ENCODE assay signal across 29 cellular contexts in genomic region chr3:70873686-70874085, GRCh38.
"Had no signal": no experiment of that assay in that cellular context is flagged by ENCODE, and none has a peak within 500 bp of the region (broad histone marks: within the 10 kb centered on the region; RNA-seq: fewer than 3 reads in every experiment).

No MANE protein-coding gene starts in this region.

- H3K4me1 ChIP-seq: parathyroid adenoma, psoas muscle, spleen, suprapubic skin, testis, tibial artery, transverse colon, upper lobe of right lung, uterus had no signal

- DNase-seq: naive thymus-derived CD4-positive, alpha-beta T cell; natural killer cell; occipital lobe; ovary; posterior cingulate gyrus; psoas muscle; right cardiac atrium; spleen; stimulated activated CD4-positive, alpha-beta T cell treated with anti-CD3 and anti-CD28 coated beads, Interleukin-12 subunit alpha, Interleukin-12 subunit beta, amount 100 ng/mL, for 4 hours; stimulated activated CD4-positive, alpha-beta T cell treated with anti-CD3 and anti-CD28 coated beads, Interleukin-1b, Interleukin-23, amount 100 ng/mL, for 48 hours; stimulated activated CD4-positive, alpha-beta T cell treated with anti-CD3 and anti-CD28 coated beads, Interleukin-4, amount 100 ng/mL, for 1 hour; stimulated activated CD4-positive, alpha-beta T cell treated with anti-CD3 and anti-CD28 coated beads, Interleukin-4, amount 100 ng/mL, for 4 hours; stimulated activated CD8-positive, alpha-beta memory T cell treated with anti-CD3 and anti-CD28 coated beads, Interleukin-4, amount 100 ng/mL, for 48 hours; stimulated activated naive CD4-positive, alpha-beta T cell; stimulated activated naive CD8-positive, alpha-beta T cell treated with anti-CD3 and anti-CD28 coated beads, Interleukin-15, amount 100 ng/mL, for 72 hours; stimulated activated naive CD8-positive, alpha-beta T cell treated with anti-CD3 and anti-CD28 coated beads, Interleukin-15, Interleukin-2, amounts not matched to agents 100 U/mL and 50 U/mL, for 24 hours; substantia nigra; testis; tibial artery; transverse colon; upper lobe of right lung; uterus had no signal

- ATAC-seq: naive thymus-derived CD4-positive, alpha-beta T cell; natural killer cell; psoas muscle; right cardiac atrium; sciatic nerve; stimulated activated memory B cell treated with anti-CD40 and anti-IgM and Interleukin-4, amounts not matched to agents 10 μg/mL and 1 μg/mL and 100 μg/mL, for 72 hours; stimulated activated naive CD8-positive, alpha-beta T cell treated with anti-CD3 and anti-CD28 coated beads, Interleukin-15, amount 100 ng/mL, for 72 hours; stimulated activated naive CD8-positive, alpha-beta T cell treated with anti-CD3 and anti-CD28 coated beads, Interleukin-15, Interleukin-2, amounts not matched to agents 100 U/mL and 50 U/mL, for 24 hours had no signal

- H3K27ac ChIP-seq: neural progenitor cell, ovary, parathyroid adenoma, psoas muscle, skin epidermis, suprapubic skin, testis, tibial artery, transverse colon, upper lobe of right lung, uterus had no signal

- H3K27me3 ChIP-seq: neural progenitor cell, ovary, spleen, suprapubic skin, testis, tibial artery, transverse colon, upper lobe of right lung, uterus had no signal

- H3K9ac ChIP-seq: neural progenitor cell, parathyroid adenoma had no signal

- H3K4me2 ChIP-seq: neural progenitor cell, smooth muscle cell had no signal

- H3K36me3 ChIP-seq: neural progenitor cell, ovary, spleen, suprapubic skin, tibial artery, transverse colon, upper lobe of right lung, uterus had no signal

- H3K79me2 ChIP-seq: parathyroid adenoma had no signal

- H3K9me3 ChIP-seq: ovary, psoas muscle, testis, tibial artery, transverse colon, uterus had no signal

- H2AFZ ChIP-seq: neural progenitor cell, parathyroid adenoma had no signal

- H3K4me3 ChIP-seq: neural progenitor cell, ovary, psoas muscle, skin epidermis, smooth muscle cell, spleen, suprapubic skin, testis, tibial artery, transverse colon, upper lobe of right lung, uterus had no signal
